Comparison of ENCODE assay signal across 8 cellular contexts in genomic region chr7:88217675-88218427, GRCh38. TPM values are rescaled to one million over a fixed set of nuclear protein-coding genes. Genes with fewer than 3 reads are reported as not detected.
DNase-seq lines count a peak whose midpoint lies in the region; ATAC-seq and TF ChIP-seq lines count a peak whose summit lies in the region.

No MANE protein-coding gene starts in this region.

- H3K36me3 Mint-ChIP-seq in brain (peaks cover 34% of the 10 kb centered on the region), neural crest cell (ENCODE audit: low read depth) (peaks cover 11% of the 10 kb centered on the region)

- H3K9me3 ChIP-seq in GM23248 (ENCODE audit: low read depth) (no peaks in the 10 kb centered on the region), Karpas-422 (ENCODE audit: low read length) (no peaks in the 10 kb centered on the region), prostate gland (no peaks in the 10 kb centered on the region), esophagus squamous epithelium (no peaks in the 10 kb centered on the region)

- H3K79me2 ChIP-seq in GM23248 (ENCODE audit: insufficient read depth) (peaks cover 63% of the 10 kb centered on the region), Karpas-422 (ENCODE audit: low read length) (peaks cover 64% of the 10 kb centered on the region)

- peak overlapping the region; percentile 99 for H3K4me2 ChIP-seq in GM23248 (ENCODE audit: unreplicated experiment)
- peak overlapping the region; percentile 95 for H3K4me2 ChIP-seq in Karpas-422 (ENCODE audit: low read depth, low read length, poor library complexity, severe bottlenecking)

- no peak for DNase-seq in GM23248
- peak; percentile 54 for DNase-seq in Karpas-422
- no peak for DNase-seq in neural crest cell (ENCODE audit: low read depth, low spot score)
- DNase-seq in stimulated activated CD8-positive, alpha-beta memory T cell treated with anti-CD3 and anti-CD28 coated beads, Interleukin-4, amount 100 ng/mL, for 48 hours = no peak
- DNase-seq in prostate gland (ENCODE audit: low spot score) = no peak
- no peak for DNase-seq in esophagus squamous epithelium (lab: John Stamatoyannopoulos, UW)

- H3K9me3 Mint-ChIP-seq in brain = no peaks in the 10 kb centered on the region
- H3K9me3 Mint-ChIP-seq in neural crest cell = no peaks in the 10 kb centered on the region

- in situ Hi-C loops in GM23248 (cut with MboI) = no loop called here

- peaks cover 13% of the 10 kb centered on the region for H3F3A ChIP-seq in GM23248 (ENCODE audit: insufficient read depth)

- peaks cover 18% of the 10 kb centered on the region for H3K4me1 ChIP-seq in GM23248 (ENCODE audit: insufficient read depth)
- H3K4me1 ChIP-seq in Karpas-422 (ENCODE audit: low read length) = peaks cover 24% of the 10 kb centered on the region
- H3K4me1 ChIP-seq in prostate gland (replicated peaks) = no peaks in the 10 kb centered on the region
- peaks cover 4 to 35% (median 4%) of the 10 kb centered on the region in 3 donors for H3K4me1 ChIP-seq in esophagus squamous epithelium

- H3K36me3 ChIP-seq in GM23248 (ENCODE audit: low read depth) = peaks cover 21% of the 10 kb centered on the region
- H3K36me3 ChIP-seq in Karpas-422 (ENCODE audit: insufficient read depth, low read length) = peaks cover 31% of the 10 kb centered on the region
- peaks cover 0 to 7% of the 10 kb centered on the region in 2 donors for H3K36me3 ChIP-seq in prostate gland
- peaks cover 0 to 41% (median 5%) of the 10 kb centered on the region in 3 donors for H3K36me3 ChIP-seq in esophagus squamous epithelium

- H3K4me1 Mint-ChIP-seq in brain (peaks cover 40% of the 10 kb centered on the region), neural crest cell (peaks cover 37% of the 10 kb centered on the region)

- intact Hi-C loops in prostate gland (cut with DNase I) = no loop called here
- intact Hi-C loops in esophagus squamous epithelium (cut with DNase I) = no loop called here

- H3K9ac ChIP-seq in GM23248 = peak overlapping the region; percentile 92
- peak overlapping the region; percentile 94 for H3K9ac ChIP-seq in Karpas-422 (ENCODE audit: low read length)

- peak; percentile 79 for ATAC-seq in GM18511 (IDR thresholded peaks at IDR 0.05; ENCODE audit: unreplicated experiment)

- H3K27me3 ChIP-seq in GM23248 (replicated peaks; ENCODE audit: insufficient read depth) = no peaks in the 10 kb centered on the region
- H3K27me3 ChIP-seq in Karpas-422 (ENCODE audit: low read length) = no peaks in the 10 kb centered on the region
- no peaks in the 10 kb centered on the region for H3K27me3 ChIP-seq in prostate gland (replicated peaks; ENCODE audit: insufficient read depth)
- no peaks in the 10 kb centered on the region for H3K27me3 ChIP-seq in esophagus squamous epithelium

- TF ChIP-seq CTCF in brain (conservative IDR thresholded peaks at IDR 0.05) = no peak
- no peak for TF ChIP-seq CTCF in neural crest cell (conservative IDR thresholded peaks at IDR 0.05)
- TF ChIP-seq CTCF in prostate gland (IDR thresholded peaks at IDR 0.05) = no peak
- no peak for TF ChIP-seq CTCF in esophagus squamous epithelium (IDR thresholded peaks at IDR 0.05)

- H3K9me2 ChIP-seq in GM23248 (ENCODE audit: insufficient read depth) (no peaks in the 10 kb centered on the region), Karpas-422 (replicated peaks; ENCODE audit: insufficient read depth, low read length) (no peaks in the 10 kb centered on the region)

- H3K4me3 ChIP-seq in GM23248 (peak overlapping the region; percentile 91), Karpas-422 (ENCODE audit: low read length) (peak overlapping the region; percentile 76), prostate gland (no peak overlapping the region), esophagus squamous epithelium (peak overlapping the region in 2 of 4 donors; percentile 95 to 96)

- no peak for TF ChIP-seq POLR2A in prostate gland (IDR thresholded peaks at IDR 0.05)
- TF ChIP-seq POLR2A in esophagus squamous epithelium (IDR thresholded peaks at IDR 0.05) = no peak

- WGBS in GM23248 (ENCODE audit: low coverage in 1 of 2, low lambda C conversion rate in 2 of 2, missing lambda C conversion rate in 2 of 2), 2 experiments = 47 to 51% methylated on average over 1 of the region's 1 CpG
- WGBS in prostate gland = 21% methylated on average over 1 of the region's 1 CpG
- 14 to 55% methylated on average over 1 of the region's 1 CpG for WGBS in esophagus squamous epithelium, 2 donors

- H3K27ac ChIP-seq in GM23248 (no peak overlapping the region), Karpas-422 (ENCODE audit: low read length) (peak overlapping the region; percentile 65), prostate gland (peak overlapping the region in 1 of 2 donors; percentile 15), esophagus squamous epithelium (peak overlapping the region in 2 of 4 donors; percentile 89 to 91)

- H3K27me3 Mint-ChIP-seq in brain (peaks cover 15% of the 10 kb centered on the region), neural crest cell (ENCODE audit: low read depth) (no peaks in the 10 kb centered on the region)

- H2AFZ ChIP-seq in GM23248 (peak overlapping the region; percentile 96), Karpas-422 (ENCODE audit: low read length) (no peak overlapping the region)

- H3K4me3 Mint-ChIP-seq in brain (peak overlapping the region; percentile 88 to 97 (median 92)), neural crest cell (peak overlapping the region; percentile 94)

- H4K20me1 ChIP-seq in GM23248 (ENCODE audit: insufficient read depth) (peaks cover 6% of the 10 kb centered on the region; the same call in 1 of the 2 replicates), Karpas-422 (ENCODE audit: insufficient read depth, low read depth, low read length) (no peaks in the 10 kb centered on the region; the same call in 1 of the 2 replicates)

- H3K27ac Mint-ChIP-seq in brain = peak overlapping the region in 3 of 5 experiments; percentile 9 to 96 (median 92)
- no peak overlapping the region for H3K27ac Mint-ChIP-seq in neural crest cell (ENCODE audit: unreplicated experiment)

RNA-seq across cellular contexts. Expression of gene SRI, which starts 2.0 kb away (rescaled TPM):
- 59.3 and 80.3 TPM in 2 replicates for total RNA-seq in GM23248 (2014; rRNA removed; shearing (Covaris generic))
- polyA plus RNA-seq in GM23248 (2016; fragmentation: Nextera tagmentation; extraction: Ambion mirVana) (267 and 268 TPM in 2 replicates), brain (ENCODE audit: insufficient read depth, low read depth, low replicate concordance) (133 TPM)
- total RNA-seq in Karpas-422 (2014; rRNA removed; shearing (Covaris generic); ENCODE audit: low replicate concordance) = 70.0 and 92.5 TPM in 2 replicates
- total RNA-seq in neural crest cell (143 and 153 TPM in 2 replicates), prostate gland (10 to 100 TPM; 61.9 to 78.8 TPM), esophagus squamous epithelium (10 to 100 TPM; 44.5 to 76.6 (median 62.6) TPM)

Comparison
In these comparisons a context has a peak if more than half of its experiments do, and no peak if none do; other contexts are left out.
1. H3K4me3 ChIP-seq: peak in GM23248 (single experiment) and Karpas-422 (single experiment); none in prostate gland (0 of 2).